In the genomic region with DNA sequence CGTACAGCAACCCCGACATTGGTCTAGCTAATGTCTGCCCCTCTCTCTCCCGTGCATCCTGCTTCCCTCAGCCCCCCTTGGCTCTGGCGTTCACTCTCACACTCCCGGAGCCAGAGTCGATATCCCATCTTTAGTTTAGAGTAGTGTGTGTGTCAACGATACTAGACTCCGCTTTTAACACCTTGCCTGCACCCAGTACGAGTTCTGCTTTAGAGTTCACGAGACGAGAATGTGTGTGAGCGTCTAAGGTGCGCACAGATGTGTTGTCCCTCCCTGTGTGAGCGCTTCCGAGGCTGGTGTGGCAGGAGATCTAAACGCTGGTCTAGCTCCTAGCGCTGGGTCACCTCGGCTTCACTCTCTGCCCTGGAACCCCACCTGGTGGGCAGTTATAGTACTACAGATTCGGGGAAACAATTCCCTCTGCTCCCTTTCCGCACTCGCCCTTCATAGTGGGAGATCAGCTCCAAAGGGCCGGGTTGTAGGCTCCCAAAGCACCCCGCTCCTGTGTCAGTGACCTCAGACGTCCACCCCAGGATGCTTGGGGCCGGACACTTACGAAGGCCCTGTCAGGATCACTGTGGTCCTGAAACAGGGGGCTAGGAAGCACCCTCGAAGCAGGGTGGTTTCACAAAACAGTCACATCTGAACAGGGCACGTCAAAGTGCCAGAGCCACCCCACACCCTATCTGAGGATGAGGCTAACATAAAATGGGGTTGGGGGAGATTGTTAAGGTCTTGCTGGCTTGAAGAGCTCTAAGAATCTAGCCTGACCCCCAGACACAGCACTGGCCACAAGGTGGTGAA, we compare ENCODE assay signal across 8 cellular contexts.
A peak's percentile ranks its signal among the peaks of the same experiment; 100 is the strongest.
DNase-seq lines count a peak whose midpoint lies in the region; ATAC-seq lines count a peak whose summit lies in the region.

No MANE protein-coding gene starts in this region.

- ATAC-seq in GM18502 (IDR thresholded peaks at IDR 0.05; ENCODE audit: poor library complexity, unreplicated experiment) (peak; percentile 82), HG03159 (IDR thresholded peaks at IDR 0.05; ENCODE audit: unreplicated experiment) (peak; percentile 81)

- DNase-seq in 8988T (peak; percentile 94), NCI-H226 (peak; percentile 66), cerebellar cortex (ENCODE audit: low spot score) (peak; percentile 90), kidney glomerular epithelial cell (lab: John Stamatoyannopoulos, UW) (peak; percentile 84)
- DNase-seq in activated CD4-positive, CD25-positive, alpha-beta regulatory T cell treated with anti-CD3 and anti-CD28 coated beads, Interleukin-2, amount 50 U/mL, for 16 hours (ENCODE audit: low read depth, low spot score), result peak; percentile 24
- DNase-seq in stimulated activated CD4-positive, alpha-beta T cell treated with anti-CD3 and anti-CD28 coated beads, Interleukin-1b, Interleukin-23, amount 100 ng/mL, for 1 hour (ENCODE audit: low read depth in 2 of 2), result peak; percentile 14 to 62

Comparison
In these comparisons a context has a peak if more than half of its experiments do, and no peak if none do; other contexts are left out.
1. Peak in every context shown above with its lines: DNase-seq and ATAC-seq.
2. DNase-seq: peak in every context shown above with its lines; median percentile 94 in 8988T; 90 in cerebellar cortex; 84 in kidney glomerular epithelial cell; 66 in NCI-H226; 38 in stimulated activated CD4-positive, alpha-beta T cell treated with anti-CD3 and anti-CD28 coated beads, Interleukin-1b, Interleukin-23, amount 100 ng/mL, for 1 hour; 24 in activated CD4-positive, CD25-positive, alpha-beta regulatory T cell treated with anti-CD3 and anti-CD28 coated beads, Interleukin-2, amount 50 U/mL, for 16 hours.